13 cellular contexts compared by ENCODE assay signal in genomic region chr9:83471223-83471622, GRCh38.
DNase-seq lines count a peak whose midpoint lies in the region; ATAC-seq and TF ChIP-seq lines count a peak whose summit lies in the region.
"Had no signal": no experiment of that assay in that cellular context is flagged by ENCODE, and none has a peak within 500 bp of the region (broad histone marks: within the 10 kb centered on the region; RNA-seq: fewer than 3 reads in every experiment).

No MANE protein-coding gene starts in this region.

- H3K36me3 ChIP-seq in liver (ENCODE audit: control insufficient read depth in 4 of 4, insufficient read depth in 3 of 4, low read depth in 1 of 4, low read length in 3 of 4) (no peaks in the 10 kb centered on the region), upper lobe of left lung (no peaks in the 10 kb centered on the region), esophagus muscularis mucosa (no peaks in the 10 kb centered on the region)

- no peaks in the 10 kb centered on the region for H3K9me3 ChIP-seq in liver (ENCODE audit: control insufficient read depth in 4 of 4, low read length in 3 of 4)
- H3K9me3 ChIP-seq in upper lobe of left lung = no peaks in the 10 kb centered on the region
- H3K9me3 ChIP-seq in esophagus muscularis mucosa = no peaks in the 10 kb centered on the region

- intact Hi-C loops in esophagus muscularis mucosa (cut with DNase I) = no loop called here

- peak; percentile 68 for DNase-seq in NOMO-1 treated with DMSO at 0.1 percent for 48 hours (lab: John Stamatoyannopoulos, UW; ENCODE audit: unreplicated experiment)
- DNase-seq in cardiac fibroblast (ENCODE audit: low read depth in 2 of 2) = peak; percentile 10 to 43
- no peak for DNase-seq in upper lobe of left lung
- no peak for DNase-seq in esophagus muscularis mucosa (ENCODE audit: extremely low spot score)
- DNase-seq: activated naive CD4-positive, alpha-beta T cell; CD4-positive, CD25-positive, alpha-beta regulatory T cell; NCI-H187; NCI-H510A treated with DMSO at 0.1 percent for 48 hours; T-helper 17 cell had no signal

- H3K4me3 ChIP-seq in cardiac fibroblast (replicated peaks in 1 of 2; ENCODE audit: low read depth in 2 of 2, low read length in 2 of 2) (no peak overlapping the region), liver (ENCODE audit: low read depth in 1 of 3, low read length in 3 of 3) (no peak overlapping the region), upper lobe of left lung (no peak overlapping the region), esophagus muscularis mucosa (no peak overlapping the region)

- no peak for TF ChIP-seq RAD21 in liver (IDR thresholded peaks at IDR 0.05)

- H3K27ac ChIP-seq in liver (ENCODE audit: low read depth in 1 of 2, low read length in 2 of 2) (no peak overlapping the region), upper lobe of left lung (peak overlapping the region in 3 of 4 donors; percentile 23 to 57 (median 45)), esophagus muscularis mucosa (replicated peaks in 1 of 4) (peak overlapping the region in 1 of 4 donors; percentile 25)
- H3K27ac ChIP-seq: RWPE1 had no signal

- no peak for TF ChIP-seq POLR2A in upper lobe of left lung (IDR thresholded peaks at IDR 0.05)
- TF ChIP-seq POLR2A in esophagus muscularis mucosa (IDR thresholded peaks at IDR 0.05; ENCODE audit: low read depth) = no peak

- 88% methylated on average over 4 of the region's 4 CpGs for WGBS in liver
- 71 to 78% methylated on average over 4 of the region's 4 CpGs for WGBS in upper lobe of left lung, 2 donors
- WGBS in esophagus muscularis mucosa = 74% methylated on average over 4 of the region's 4 CpGs

- TF ChIP-seq CTCF in cardiac fibroblast (IDR thresholded peaks at IDR 0.05; ENCODE audit: low read depth, low read length) (no peak), liver (IDR thresholded peaks at IDR 0.05; ENCODE audit: low read depth, low read length, missing input control) (no peak), upper lobe of left lung (IDR thresholded peaks at IDR 0.05) (no peak), esophagus muscularis mucosa (IDR thresholded peaks at IDR 0.05) (no peak)

- H3K4me1 ChIP-seq in liver (ENCODE audit: control insufficient read depth in 4 of 4, insufficient read depth in 4 of 4, low read length in 3 of 4) (peaks cover 0 to 4% (median 0%) of the 10 kb centered on the region in 4 donors), upper lobe of left lung (peaks cover 4 to 16% (median 9%) of the 10 kb centered on the region in 4 donors), esophagus muscularis mucosa (peaks cover 8 to 57% (median 24%) of the 10 kb centered on the region in 4 donors)

- TF ChIP-seq EP300 in upper lobe of left lung (IDR thresholded peaks at IDR 0.05) (no peak), esophagus muscularis mucosa (IDR thresholded peaks at IDR 0.05) (no peak)

- ATAC-seq in upper lobe of left lung (ENCODE audit: low FRiP score in 2 of 2) (peak; percentile 30 to 59), GM18909 (IDR thresholded peaks at IDR 0.05; ENCODE audit: poor library complexity, unreplicated experiment) (no peak), GM21723 (IDR thresholded peaks at IDR 0.05; ENCODE audit: unreplicated experiment) (no peak)
- ATAC-seq: T-helper 17 cell had no signal

- H3K27me3 ChIP-seq in liver (ENCODE audit: control insufficient read depth in 4 of 4, insufficient read depth in 4 of 4, low read length in 3 of 4) = no peaks in the 10 kb centered on the region
- no peaks in the 10 kb centered on the region for H3K27me3 ChIP-seq in upper lobe of left lung
- no peaks in the 10 kb centered on the region for H3K27me3 ChIP-seq in esophagus muscularis mucosa

- no peak overlapping the region for H3K9ac ChIP-seq in liver (ENCODE audit: low read depth in 1 of 2, low read length in 2 of 2)

TF ChIP-seq in liver, 16 proteins besides CTCF, POLR2A, EP300 and RAD21:
- TF ChIP-seq YY1 (IDR thresholded peaks at IDR 0.05) = peak; percentile 29
- no peak for TF ChIP-seq FOXA2 (IDR thresholded peaks at IDR 0.05)

Comparison
In these comparisons a context has a peak if more than half of its experiments do, and no peak if none do; other contexts are left out.
1. DNase-seq: peak in NOMO-1 treated with DMSO at 0.1 percent for 48 hours (single experiment) and cardiac fibroblast (2 of 2); none in upper lobe of left lung (0 of 2) and esophagus muscularis mucosa (single experiment).
2. H3K27ac ChIP-seq: peak in upper lobe of left lung (3 of 4); none in liver (0 of 2).
3. ATAC-seq: peak in upper lobe of left lung (2 of 2); none in GM18909 (single experiment) and GM21723 (single experiment).